Comparison of ENCODE assay signal across 16 cellular contexts in the genomic region with DNA sequence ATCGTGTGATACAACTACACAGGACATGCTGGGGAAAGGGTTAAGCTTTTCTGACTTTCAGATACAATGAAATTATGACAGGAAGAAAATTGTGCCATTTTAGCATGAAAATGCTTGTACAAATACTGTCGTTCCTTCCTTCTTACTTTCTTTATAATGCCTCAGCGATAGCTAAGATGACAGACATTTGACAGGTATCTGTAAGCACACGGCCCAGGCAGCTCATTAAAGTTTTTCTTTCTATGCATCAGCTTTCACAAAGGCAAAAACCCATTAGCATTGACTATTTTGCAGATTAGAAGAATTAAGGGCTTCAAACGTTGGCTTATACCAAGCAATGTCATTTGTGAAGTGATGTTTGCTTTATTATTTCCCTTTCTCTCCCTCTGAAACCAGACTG.
DNase-seq lines count a peak whose midpoint lies in the region; ATAC-seq and TF ChIP-seq lines count a peak whose summit lies in the region.
"Had no signal": no experiment of that assay in that cellular context is flagged by ENCODE, and none has a peak within 500 bp of the region (broad histone marks: within the 10 kb centered on the region; RNA-seq: fewer than 3 reads in every experiment).

No MANE protein-coding gene starts in this region.

- H2AFZ ChIP-seq in neuronal stem cell (ENCODE audit: low read length): peak overlapping the region; percentile 8

- H3K4me3 Mint-ChIP-seq in brain: peak overlapping the region in 4 of 5 experiments; percentile 17 to 66 (median 50)
- no peak overlapping the region for H3K4me3 Mint-ChIP-seq in T-cell
- H3K4me3 Mint-ChIP-seq: B cell; CD8-positive, alpha-beta T cell; H9 had no signal

- H3K14ac ChIP-seq in neuronal stem cell (ENCODE audit: low read length): no peak overlapping the region

- H4K91ac ChIP-seq in neuronal stem cell (ENCODE audit: low read depth, low read length, poor library complexity): no peak overlapping the region

- H3K9ac ChIP-seq in neuronal stem cell (ENCODE audit: low read depth, low read length, poor library complexity): no peak overlapping the region
- H3K9ac ChIP-seq: BLaER1 treated with 17β-estradiol and CSF1 and Interleukin-3, amounts not matched to agents 10 nM and 100 nM had no signal

- no peak for TF ChIP-seq CTCF in brain (conservative IDR thresholded peaks at IDR 0.05)

- no peak overlapping the region for H3K4ac ChIP-seq in neuronal stem cell (ENCODE audit: low read length)

- ATAC-seq in T-cell (replicated peaks in 1 of 4): no peak
- ATAC-seq: CD8-positive, alpha-beta T cell; GM12878 had no signal

- peaks cover 20 to 30% of the 10 kb centered on the region in 2 donors for H3K4me1 ChIP-seq in neuronal stem cell (ENCODE audit: control insufficient read depth in 2 of 2, insufficient read depth in 1 of 2, low read depth in 1 of 2, low read length in 2 of 2)
- H3K4me1 ChIP-seq: BLaER1 treated with 17β-estradiol and CSF1 and Interleukin-3, amounts not matched to agents 10 nM and 100 nM had no signal

- H2BK15ac ChIP-seq in neuronal stem cell (ENCODE audit: low read length): no peak overlapping the region

- H3K27me3 ChIP-seq in neuronal stem cell (ENCODE audit: control insufficient read depth in 3 of 3, insufficient read depth in 3 of 3, low read depth in 1 of 3, low read length in 3 of 3): peaks cover 0 to 68% (median 0%) of the 10 kb centered on the region in 3 experiments
- H3K27me3 ChIP-seq: BLaER1 treated with 17β-estradiol and CSF1 and Interleukin-3, amounts not matched to agents 10 nM and 100 nM had no signal

- H3K18ac ChIP-seq in neuronal stem cell (ENCODE audit: low read length): no peak overlapping the region

- H3K9me3 ChIP-seq in neuronal stem cell (replicated peaks in 1 of 2; ENCODE audit: control insufficient read depth in 2 of 2, insufficient read depth in 1 of 2, low read depth in 1 of 2, low read length in 2 of 2): no peaks in the 10 kb centered on the region
- H3K9me3 ChIP-seq: BLaER1 treated with 17β-estradiol and CSF1 and Interleukin-3, amounts not matched to agents 10 nM and 100 nM had no signal

- peak; percentile 7 for DNase-seq in NCI-H82 (lab: John Stamatoyannopoulos, UW)
- no peak for DNase-seq in NCI-H82 treated with DMSO at 0.1 percent for 48 hours (lab: John Stamatoyannopoulos, UW; ENCODE audit: unreplicated experiment)
- no peak for DNase-seq in neuronal stem cell (ENCODE audit: low spot score)
- no peak for DNase-seq in DMS153 (lab: John Stamatoyannopoulos, UW)
- no peak for DNase-seq in T-cell
- no peak for DNase-seq in activated gamma-delta T cell treated with Interleukin-2 at 50 U/mL for 16 hours
- DNase-seq: 8988T; Calu3; CD8-positive, alpha-beta T cell; DND-41; EL; H9 had no signal

- no peak overlapping the region for H3K4me2 ChIP-seq in neuronal stem cell (ENCODE audit: insufficient read depth, low read length, poor library complexity, severe bottlenecking)
- H3K4me2 ChIP-seq: BLaER1 treated with 17β-estradiol and CSF1 and Interleukin-3, amounts not matched to agents 10 nM and 100 nM had no signal

- no peak overlapping the region for H2BK12ac ChIP-seq in neuronal stem cell (ENCODE audit: low read length)

- H3K4me3 ChIP-seq in neuronal stem cell (ENCODE audit: low read length in 2 of 2): no peak overlapping the region
- H3K4me3 ChIP-seq: BLaER1 treated with 17β-estradiol and CSF1 and Interleukin-3, amounts not matched to agents 10 nM and 100 nM; GM12878 had no signal

- H2AK5ac ChIP-seq in neuronal stem cell (ENCODE audit: low read depth, low read length): no peak overlapping the region

- WGBS in neuronal stem cell (ENCODE audit: extremely low coverage in 2 of 2, insufficient read length in 2 of 2, insufficient replicate concordance in 1 of 2), 2 donors: no CpG with 5 or more reads among the region's 5 CpGs

- CTCF ChIA-PET in T-cell (lab: Charles Lee): no interaction called here

- no peak overlapping the region for H2BK120ac ChIP-seq in neuronal stem cell (ENCODE audit: low read depth, low read length)

- H3K27me3 Mint-ChIP-seq in brain (peaks cover 7% of the 10 kb centered on the region), T-cell (peaks cover 0 to 8% of the 10 kb centered on the region in 2 donors)
- H3K27me3 Mint-ChIP-seq: B cell had no signal

- H4K8ac ChIP-seq in neuronal stem cell (ENCODE audit: low read depth, low read length): no peak overlapping the region

- H3K27ac Mint-ChIP-seq in brain: peak overlapping the region in 2 of 5 experiments; percentile 54 to 57
- no peak overlapping the region for H3K27ac Mint-ChIP-seq in T-cell
- H3K27ac Mint-ChIP-seq: B cell; CD8-positive, alpha-beta T cell; H9 had no signal

- no peak overlapping the region for H3K27ac ChIP-seq in neuronal stem cell (replicated peaks; ENCODE audit: low read length)
- H3K27ac ChIP-seq: BLaER1 treated with 17β-estradiol and CSF1 and Interleukin-3, amounts not matched to agents 10 nM and 100 nM had no signal

- H3K23ac ChIP-seq in neuronal stem cell (ENCODE audit: low read depth, low read length, poor library complexity): no peak overlapping the region

- H2BK5ac ChIP-seq in neuronal stem cell (ENCODE audit: low read length): no peak overlapping the region

- no peaks in the 10 kb centered on the region for H3K79me1 ChIP-seq in neuronal stem cell (ENCODE audit: low read depth, low read length)

- H3K36me3 Mint-ChIP-seq in brain (no peaks in the 10 kb centered on the region), T-cell (no peaks in the 10 kb centered on the region)
- H3K36me3 Mint-ChIP-seq: CD8-positive, alpha-beta T cell had no signal

- POLR2A ChIA-PET in T-cell (lab: Charles Lee): interaction anchor here in 1 of 2 donors (1.0 kb wide), 1 partner anchor 31 kb away, joined by 3 read pairs; no protein-coding TSS in a partner anchor

- H3K36me3 ChIP-seq in neuronal stem cell (replicated peaks in 1 of 2; ENCODE audit: control insufficient read depth in 2 of 2, insufficient read depth in 2 of 2, low read length in 2 of 2): no peaks in the 10 kb centered on the region
- H3K36me3 ChIP-seq: BLaER1 treated with 17β-estradiol and CSF1 and Interleukin-3, amounts not matched to agents 10 nM and 100 nM had no signal

- H3K4me1 Mint-ChIP-seq in brain (peaks cover 51% of the 10 kb centered on the region), T-cell (no peaks in the 10 kb centered on the region)
- H3K4me1 Mint-ChIP-seq: B cell had no signal

- H3K9me3 Mint-ChIP-seq in brain: no peaks in the 10 kb centered on the region
- H3K9me3 Mint-ChIP-seq in T-cell: no peaks in the 10 kb centered on the region
- H3K9me3 Mint-ChIP-seq: CD8-positive, alpha-beta T cell; H9 had no signal

Comparison
In these comparisons a context has a peak if more than half of its experiments do, and no peak if none do; other contexts are left out.
1. H3K4me3 Mint-ChIP-seq: peak in brain (4 of 5); none in T-cell (0 of 3).